13 cellular contexts compared by ENCODE assay signal in genomic region chr5:14216902-14217301, GRCh38.
DNase-seq lines count a peak whose midpoint lies in the region; ATAC-seq and TF ChIP-seq lines count a peak whose summit lies in the region.
"Had no signal": no experiment of that assay in that cellular context is flagged by ENCODE, and none has a peak within 500 bp of the region (broad histone marks: within the 10 kb centered on the region; RNA-seq: fewer than 3 reads in every experiment).

No MANE protein-coding gene starts in this region.

- H3K27ac ChIP-seq in GM23248 (peak overlapping the region; percentile 11; the same call in 1 of the 2 replicates), osteoblast (ENCODE audit: low read depth, low read length) (peak overlapping the region; percentile 13)
- H3K27ac ChIP-seq: SK-N-MC had no signal

- CTCF ChIA-PET in activated CD8-positive, alpha-beta T cell treated with anti-CD3 and anti-CD28 coated beads for 36 hours (lab: Charles Lee): interaction anchor here (1.1 kb wide), 1 partner anchor 205 kb away, joined by 4 read pairs; no protein-coding TSS in a partner anchor

- intact Hi-C loops in activated CD8-positive, alpha-beta T cell treated with anti-CD3 and anti-CD28 coated beads for 36 hours (cut with micrococcal nuclease): no loop called here

- no peaks in the 10 kb centered on the region for H3K9me3 ChIP-seq in GM23248 (ENCODE audit: low read depth)
- H3K9me3 ChIP-seq in osteoblast (ENCODE audit: low read depth, low read length): no peaks in the 10 kb centered on the region
- no peaks in the 10 kb centered on the region for H3K9me3 ChIP-seq in MG63
- no peaks in the 10 kb centered on the region for H3K9me3 ChIP-seq in HAP-1

- peaks cover 87% of the 10 kb centered on the region for H3F3A ChIP-seq in GM23248 (ENCODE audit: insufficient read depth)

- WGBS in GM23248 (ENCODE audit: low coverage in 1 of 2, low lambda C conversion rate in 2 of 2, missing lambda C conversion rate in 2 of 2), 2 experiments: 95 to 98% methylated on average over 7 of the region's 7 CpGs

- in situ Hi-C loops in GM23248 (cut with MboI) (no loop called here), HAP-1 (cut with MboI; ENCODE audit: low sequenced_read_pairs) (no loop called here)

- H2AFZ ChIP-seq in GM23248 (no peak overlapping the region), osteoblast (ENCODE audit: low read length) (no peak overlapping the region)

- peaks cover 2% of the 10 kb centered on the region for H3K4me1 Mint-ChIP-seq in activated CD8-positive, alpha-beta T cell treated with anti-CD3 and anti-CD28 coated beads for 36 hours (ENCODE audit: low read depth)

- DNase-seq in GM23248 (no peak), amniotic epithelial cell (ENCODE audit: low read depth) (peak; percentile 71), iPS-NIHi11 (ENCODE audit: low spot score) (peak; percentile 59), osteoblast (ENCODE audit: insufficient read length, low spot score, missing footprints) (no peak), MG63 (no peak), HAP-1 (ENCODE audit: low spot score in 2 of 2) (no peak), GM19240 (ENCODE audit: insufficient read length, low spot score) (no peak)
- no peak for DNase-seq in activated CD8-positive, alpha-beta T cell treated with anti-CD3 and anti-CD28 coated beads for 36 hours
- DNase-seq: activated naive CD4-positive, alpha-beta T cell; glutamatergic neuron; NCI-H2171; stimulated activated CD4-positive, alpha-beta T cell treated with anti-CD3 and anti-CD28 coated beads, Interleukin-15, amount 100 ng/mL, for 24 hours had no signal

- H3K9ac ChIP-seq in GM23248: no peak overlapping the region

- TF ChIP-seq CTCF in osteoblast (IDR thresholded peaks at IDR 0.05; ENCODE audit: extremely low read depth, low read depth, low read length): no peak
- TF ChIP-seq CTCF in activated CD8-positive, alpha-beta T cell treated with anti-CD3 and anti-CD28 coated beads for 36 hours (IDR thresholded peaks at IDR 0.05): no peak

- no peak for ATAC-seq in activated CD8-positive, alpha-beta T cell treated with anti-CD3 and anti-CD28 coated beads for 36 hours

- no peaks in the 10 kb centered on the region for H3K9me2 ChIP-seq in GM23248 (ENCODE audit: insufficient read depth)

- H3K4me1 ChIP-seq in GM23248 (ENCODE audit: insufficient read depth) (peaks cover 84% of the 10 kb centered on the region), osteoblast (ENCODE audit: insufficient read depth, low read length) (peaks cover 53% of the 10 kb centered on the region), HAP-1 (peaks cover 17% of the 10 kb centered on the region)

- H3K4me3 Mint-ChIP-seq in activated CD8-positive, alpha-beta T cell treated with anti-CD3 and anti-CD28 coated beads for 36 hours: no peak overlapping the region

- H3K27ac Mint-ChIP-seq in activated CD8-positive, alpha-beta T cell treated with anti-CD3 and anti-CD28 coated beads for 36 hours: no peak overlapping the region

- H3K4me3 ChIP-seq in GM23248 (no peak overlapping the region), osteoblast (ENCODE audit: insufficient read depth, low read length) (no peak overlapping the region), MG63 (no peak overlapping the region), HAP-1 (no peak overlapping the region)
- H3K4me3 ChIP-seq: SK-N-MC had no signal

- H3K9me3 Mint-ChIP-seq in activated CD8-positive, alpha-beta T cell treated with anti-CD3 and anti-CD28 coated beads for 36 hours: no peaks in the 10 kb centered on the region

- H3K36me3 ChIP-seq in GM23248 (ENCODE audit: low read depth) (peaks cover 9% of the 10 kb centered on the region), osteoblast (ENCODE audit: insufficient read depth, low read length) (no peaks in the 10 kb centered on the region), MG63 (peaks cover 59% of the 10 kb centered on the region), HAP-1 (replicated peaks) (no peaks in the 10 kb centered on the region)

- no peaks in the 10 kb centered on the region for H3K27me3 ChIP-seq in GM23248 (replicated peaks; ENCODE audit: insufficient read depth)
- no peaks in the 10 kb centered on the region for H3K27me3 ChIP-seq in osteoblast (ENCODE audit: insufficient read depth, low read length)
- H3K27me3 ChIP-seq in MG63: no peaks in the 10 kb centered on the region
- no peaks in the 10 kb centered on the region for H3K27me3 ChIP-seq in HAP-1 (ENCODE audit: low read depth)

- POLR2A ChIA-PET in activated CD8-positive, alpha-beta T cell treated with anti-CD3 and anti-CD28 coated beads for 36 hours (lab: Charles Lee): no interaction called here

- peaks cover 17% of the 10 kb centered on the region for H3K27me3 Mint-ChIP-seq in activated CD8-positive, alpha-beta T cell treated with anti-CD3 and anti-CD28 coated beads for 36 hours

- H3K79me2 ChIP-seq in GM23248 (ENCODE audit: insufficient read depth) (peaks cover 100% of the 10 kb centered on the region), osteoblast (ENCODE audit: insufficient read depth, low read length) (peaks cover 99% of the 10 kb centered on the region)

- no peaks in the 10 kb centered on the region for H3K36me3 Mint-ChIP-seq in activated CD8-positive, alpha-beta T cell treated with anti-CD3 and anti-CD28 coated beads for 36 hours (ENCODE audit: low read depth)

- H4K20me1 ChIP-seq in GM23248 (ENCODE audit: insufficient read depth) (peaks cover 48% of the 10 kb centered on the region), osteoblast (ENCODE audit: insufficient read depth, low read length) (peaks cover 85% of the 10 kb centered on the region)

- H3K4me2 ChIP-seq in GM23248 (ENCODE audit: unreplicated experiment): no peak overlapping the region
- H3K4me2 ChIP-seq in osteoblast (ENCODE audit: insufficient read depth, low read length): no peak overlapping the region

Comparison
In these comparisons a context has a peak if more than half of its experiments do, and no peak if none do; other contexts are left out.
1. DNase-seq: peak in amniotic epithelial cell (single experiment) and iPS-NIHi11 (single experiment); none in GM23248 (single experiment), osteoblast (single experiment), MG63 (single experiment), activated CD8-positive, alpha-beta T cell treated with anti-CD3 and anti-CD28 coated beads for 36 hours (single experiment), HAP-1 (0 of 2) and GM19240 (single experiment).